ENCODE assay signal across 11 cellular contexts in genomic region chr1:988061-988460, GRCh38. TPM values are rescaled to one million over a fixed set of nuclear protein-coding genes. Genes with fewer than 3 reads are reported as not detected.
"Had no signal": no experiment of that assay in that cellular context is flagged by ENCODE, and none has a peak within 500 bp of the region (broad histone marks: within the 10 kb centered on the region; RNA-seq: fewer than 3 reads in every experiment).

No MANE protein-coding gene starts in this region.

RNA-seq across cellular contexts. Expression of gene PERM1, which starts 6.2 kb away (rescaled TPM):
- total RNA-seq: hepatocyte, kidney epithelial cell, left lung, lower lobe of right lung, lung microvascular endothelial cell, mammary epithelial cell, mesenteric fat pad had no signal
- polyA plus RNA-seq: immature natural killer cell, keratinocyte, mammary epithelial cell had no signal

RNA-seq across cellular contexts. Expression of gene PLEKHN1, which starts 21.8 kb away (rescaled TPM):
- total RNA-seq: left ventricle myocardium inferior, left ventricle myocardium superior had no signal
